Comparison of ENCODE assay signal across 12 cellular contexts in genomic region chr17:48444531-48445247, GRCh38. TPM values are rescaled to one million over a fixed set of nuclear protein-coding genes. Genes with fewer than 3 reads are reported as not detected.
A peak's percentile ranks its signal among the peaks of the same experiment; 100 is the strongest.
DNase-seq lines count a peak whose midpoint lies in the region; ATAC-seq and TF ChIP-seq lines count a peak whose summit lies in the region.
"Had no signal": no experiment of that assay in that cellular context is flagged by ENCODE, and none has a peak within 500 bp of the region (broad histone marks: within the 10 kb centered on the region; RNA-seq: fewer than 3 reads in every experiment).

No MANE protein-coding gene starts in this region.

- no peaks in the 10 kb centered on the region for H3K27me3 Mint-ChIP-seq in CD4-positive, CD25-positive, alpha-beta regulatory T cell
- H3K27me3 Mint-ChIP-seq in activated CD8-positive, alpha-beta T cell treated with anti-CD3 and anti-CD28 coated beads, Interleukin-2, amount 10 ng/mL, durations not matched to agents 7 days and 5 days (ENCODE audit: low read depth): no peaks in the 10 kb centered on the region
- peaks cover 11% of the 10 kb centered on the region for H3K27me3 Mint-ChIP-seq in type B pancreatic cell

- peaks cover 67% of the 10 kb centered on the region for H3K4me1 ChIP-seq in CD4-positive, CD25-positive, alpha-beta regulatory T cell (ENCODE audit: control insufficient read depth, insufficient read depth, low read length, poor library complexity, severe bottlenecking)
- H3K4me1 ChIP-seq in HEK293 (ENCODE audit: control insufficient read depth, insufficient read depth, low read length) (peaks cover 11% of the 10 kb centered on the region), tibial nerve (peaks cover 0 to 8% (median 0%) of the 10 kb centered on the region in 4 donors)
- H3K4me1 ChIP-seq: pancreas, tibial artery had no signal

- POLR2A ChIA-PET in HEK293 (lab: Yijun Ruan, JAX): no interaction called here
- POLR2A ChIA-PET in activated CD8-positive, alpha-beta T cell treated with anti-CD3 and anti-CD28 coated beads, Interleukin-2, amount 10 ng/mL, durations not matched to agents 7 days and 5 days (lab: Charles Lee): interaction anchor here (0.6 to 1.6 kb wide), 6 partner anchors 9 to 783 kb away, joined by 3 to 11 read pairs (median 4); no protein-coding TSS in a partner anchor

- no peak overlapping the region for H3K27ac ChIP-seq in CD4-positive, CD25-positive, alpha-beta regulatory T cell (ENCODE audit: insufficient read depth, low read length, poor library complexity, severe bottlenecking)
- H3K27ac ChIP-seq in HEK293 (ENCODE audit: extremely low read depth, low read depth, low read length) (no peak overlapping the region), tibial nerve (no peak overlapping the region)
- H3K27ac ChIP-seq: pancreas, tibial artery had no signal

- H3K9me3 Mint-ChIP-seq in CD4-positive, CD25-positive, alpha-beta regulatory T cell: peaks cover 0 to 5% (median 0%) of the 10 kb centered on the region in 7 donors
- no peaks in the 10 kb centered on the region for H3K9me3 Mint-ChIP-seq in activated CD8-positive, alpha-beta T cell treated with anti-CD3 and anti-CD28 coated beads, Interleukin-2, amount 10 ng/mL, durations not matched to agents 7 days and 5 days (ENCODE audit: insufficient read depth)
- peaks cover 9% of the 10 kb centered on the region for H3K9me3 Mint-ChIP-seq in type B pancreatic cell

- WGBS in tibial nerve, 2 donors: 83 to 84% methylated on average over 22 of the region's 22 CpGs

- TF ChIP-seq POLR2A in tibial nerve (IDR thresholded peaks at IDR 0.05): no peak

- no peak for TF ChIP-seq EP300 in tibial nerve (IDR thresholded peaks at IDR 0.05)

- peak in 2 of 3 donors; percentile 21 to 55 for DNase-seq in CD4-positive, CD25-positive, alpha-beta regulatory T cell
- peak; percentile 79 for DNase-seq in activated CD8-positive, alpha-beta T cell treated with anti-CD3 and anti-CD28 coated beads, Interleukin-2, amount 10 ng/mL, durations not matched to agents 7 days and 5 days
- DNase-seq in kidney tubule cell (ENCODE audit: low spot score) (peak; percentile 53), tibial nerve (ENCODE audit: low spot score in 2 of 2) (no peak), SK-N-DZ (ENCODE audit: low spot score) (no peak), type B pancreatic cell (ENCODE audit: extremely low spot score, unreplicated experiment) (no peak)
- DNase-seq: foreskin melanocyte, NCI-H1417 treated with DMSO at 0.1 percent for 48 hours, pancreas, tibial artery had no signal

- peaks cover 29 to 81% (median 64%) of the 10 kb centered on the region in 4 donors for H3K4me1 Mint-ChIP-seq in CD4-positive, CD25-positive, alpha-beta regulatory T cell
- peaks cover 78% of the 10 kb centered on the region for H3K4me1 Mint-ChIP-seq in activated CD8-positive, alpha-beta T cell treated with anti-CD3 and anti-CD28 coated beads, Interleukin-2, amount 10 ng/mL, durations not matched to agents 7 days and 5 days (ENCODE audit: low read depth)
- peaks cover 19% of the 10 kb centered on the region for H3K4me1 Mint-ChIP-seq in type B pancreatic cell (ENCODE audit: unreplicated experiment)

- peak overlapping the region in 3 of 4 donors; percentile 63 to 90 (median 86) for H3K4me3 Mint-ChIP-seq in CD4-positive, CD25-positive, alpha-beta regulatory T cell
- peak overlapping the region; percentile 63 for H3K4me3 Mint-ChIP-seq in activated CD8-positive, alpha-beta T cell treated with anti-CD3 and anti-CD28 coated beads, Interleukin-2, amount 10 ng/mL, durations not matched to agents 7 days and 5 days
- no peak overlapping the region for H3K4me3 Mint-ChIP-seq in type B pancreatic cell

- CTCF ChIA-PET in HEK293 (lab: Yijun Ruan, JAX): no interaction called here
- CTCF ChIA-PET in activated CD8-positive, alpha-beta T cell treated with anti-CD3 and anti-CD28 coated beads, Interleukin-2, amount 10 ng/mL, durations not matched to agents 7 days and 5 days (lab: Charles Lee): interaction anchor here (0.7 to 11.8 kb wide), 9 partner anchors 10 to 109 kb away, joined by 3 to 159 read pairs (median 4); no protein-coding TSS in a partner anchor

- no peaks in the 10 kb centered on the region for H3K36me3 Mint-ChIP-seq in CD4-positive, CD25-positive, alpha-beta regulatory T cell
- H3K36me3 Mint-ChIP-seq in activated CD8-positive, alpha-beta T cell treated with anti-CD3 and anti-CD28 coated beads, Interleukin-2, amount 10 ng/mL, durations not matched to agents 7 days and 5 days (ENCODE audit: low read depth): peaks cover 29% of the 10 kb centered on the region
- H3K36me3 Mint-ChIP-seq in type B pancreatic cell: no peaks in the 10 kb centered on the region

- H3K27ac Mint-ChIP-seq in CD4-positive, CD25-positive, alpha-beta regulatory T cell: peak overlapping the region; percentile 47 to 93 (median 91)
- H3K27ac Mint-ChIP-seq in activated CD8-positive, alpha-beta T cell treated with anti-CD3 and anti-CD28 coated beads, Interleukin-2, amount 10 ng/mL, durations not matched to agents 7 days and 5 days: peak overlapping the region; percentile 93
- no peak overlapping the region for H3K27ac Mint-ChIP-seq in type B pancreatic cell

- no peak for ATAC-seq in CD4-positive, CD25-positive, alpha-beta regulatory T cell (ENCODE audit: low read depth in 2 of 2)
- ATAC-seq in activated CD8-positive, alpha-beta T cell treated with anti-CD3 and anti-CD28 coated beads, Interleukin-2, amount 10 ng/mL, durations not matched to agents 7 days and 5 days: peak; percentile 30
- no peak for ATAC-seq in HG03442 (IDR thresholded peaks at IDR 0.05; ENCODE audit: unreplicated experiment)
- ATAC-seq: pancreas had no signal

- TF ChIP-seq CTCF in HEK293 (tag by site-specific recombination; IDR thresholded peaks at IDR 0.05): no peak
- TF ChIP-seq CTCF in tibial nerve (IDR thresholded peaks at IDR 0.05): no peak
- TF ChIP-seq CTCF in type B pancreatic cell (conservative IDR thresholded peaks at IDR 0.05): no peak

- no peaks in the 10 kb centered on the region for H3K36me3 ChIP-seq in CD4-positive, CD25-positive, alpha-beta regulatory T cell (ENCODE audit: control insufficient read depth, insufficient read depth, low read length)
- H3K36me3 ChIP-seq in HEK293 (ENCODE audit: control insufficient read depth in 2 of 2, insufficient read depth in 1 of 2, low read length in 2 of 2) (no peaks in the 10 kb centered on the region), tibial nerve (no peaks in the 10 kb centered on the region)
- H3K36me3 ChIP-seq: pancreas, tibial artery had no signal

- H3K27me3 ChIP-seq in CD4-positive, CD25-positive, alpha-beta regulatory T cell (ENCODE audit: control insufficient read depth, insufficient read depth, low read length): no peaks in the 10 kb centered on the region
- H3K27me3 ChIP-seq in tibial nerve: peaks cover 0 to 25% of the 10 kb centered on the region in 2 donors
- H3K27me3 ChIP-seq: pancreas had no signal

- peak overlapping the region; percentile 47 for H3K4me3 ChIP-seq in CD4-positive, CD25-positive, alpha-beta regulatory T cell (ENCODE audit: low read depth, low read length)
- H3K4me3 ChIP-seq in HEK293 (ENCODE audit: low read depth, low read length) (no peak overlapping the region), tibial nerve (no peak overlapping the region)
- H3K4me3 ChIP-seq: pancreas, tibial artery had no signal

- H3K9me3 ChIP-seq in CD4-positive, CD25-positive, alpha-beta regulatory T cell (ENCODE audit: control insufficient read depth in 2 of 2, low read length in 2 of 2): no peaks in the 10 kb centered on the region
- H3K9me3 ChIP-seq in HEK293 (ENCODE audit: control insufficient read depth, insufficient read depth, low read depth, low read length): no peaks in the 10 kb centered on the region
- no peaks in the 10 kb centered on the region for H3K9me3 ChIP-seq in tibial nerve
- H3K9me3 ChIP-seq: pancreas, tibial artery had no signal

TF ChIP-seq in HEK293, 187 proteins besides CTCF, POLR2A, EP300 and RAD21 (continues in another document):
- TF ChIP-seq ZNF133 (tag by site-specific recombination; IDR thresholded peaks at IDR 0.05) (no peak), ZNF26 (tag by site-specific recombination; IDR thresholded peaks at IDR 0.05) (no peak), ZNF433 (tag by site-specific recombination; IDR thresholded peaks at IDR 0.05; ENCODE audit: low read depth) (no peak)

RNA-seq across cellular contexts. Expression of gene SKAP1, which starts 14.7 kb away (rescaled TPM):
- 196 TPM for total RNA-seq in CD4-positive, CD25-positive, alpha-beta regulatory T cell
- polyA plus RNA-seq in CD4-positive, CD25-positive, alpha-beta regulatory T cell: 100 to 1,000 TPM; 348 to 554 (median 391) TPM
- 10 to 100 TPM; 93.8 to 94.1 TPM for total RNA-seq in activated CD8-positive, alpha-beta T cell treated with anti-CD3 and anti-CD28 coated beads, Interleukin-2, amount 10 ng/mL, durations not matched to agents 7 days and 5 days
- total RNA-seq in tibial nerve (1 to 10 TPM in 3 of 4 donors, under 1 TPM in 1; 0.59 to 2.0 (median 1.3) TPM), type B pancreatic cell (ENCODE audit: low replicate concordance) (0.43 and 0.79 TPM in 2 replicates)
- not detected in 2 replicates for polyA plus RNA-seq in SK-N-DZ (2014; cell fraction: cytosol; rRNA removed)
- polyA plus RNA-seq in SK-N-DZ (2014; cell fraction: nucleus; rRNA removed): not detected in 2 replicates

Comparison
In these comparisons a context has a peak if more than half of its experiments do, and no peak if none do; other contexts are left out.
1. DNase-seq: peak in CD4-positive, CD25-positive, alpha-beta regulatory T cell (2 of 3), activated CD8-positive, alpha-beta T cell treated with anti-CD3 and anti-CD28 coated beads, Interleukin-2, amount 10 ng/mL, durations not matched to agents 7 days and 5 days (single experiment) and kidney tubule cell (single experiment); none in tibial nerve (0 of 2), SK-N-DZ (single experiment) and type B pancreatic cell (single experiment).
2. RNA of gene SKAP1, which starts 14.7 kb away (total RNA-seq): 196 TPM in CD4-positive, CD25-positive, alpha-beta regulatory T cell (single experiment) and 93.8 to 94.1 TPM in activated CD8-positive, alpha-beta T cell treated with anti-CD3 and anti-CD28 coated beads, Interleukin-2, amount 10 ng/mL, durations not matched to agents 7 days and 5 days; 0.59 to 2.0 TPM in tibial nerve and 0.43 to 0.79 TPM in type B pancreatic cell; every median in the first group is over 10 times any median in the second.